Comparison of ENCODE assay signal across 23 cellular contexts in the genomic region with DNA sequence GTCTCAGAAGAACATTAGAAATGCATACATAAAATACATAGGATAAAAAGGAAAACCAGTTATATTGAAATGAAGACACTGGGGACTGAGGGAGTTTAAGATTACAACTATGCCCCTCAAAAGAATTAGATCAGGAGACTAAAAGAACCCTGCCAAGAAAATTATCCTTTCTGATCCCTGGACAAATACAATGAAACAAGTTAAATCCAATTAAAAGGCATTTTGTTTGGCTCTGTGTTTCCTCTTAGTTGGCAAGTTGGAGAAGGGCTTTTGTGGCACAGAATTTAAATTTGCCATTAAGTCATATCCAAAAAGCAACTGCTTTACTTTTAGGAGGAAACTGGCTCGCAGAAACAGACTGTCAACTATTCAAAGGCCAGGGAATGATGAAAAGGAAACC. TPM values are rescaled to one million over a fixed set of nuclear protein-coding genes. Genes with fewer than 3 reads are reported as not detected.
DNase-seq lines count a peak whose midpoint lies in the region; ATAC-seq and TF ChIP-seq lines count a peak whose summit lies in the region.
"Had no signal": no experiment of that assay in that cellular context is flagged by ENCODE, and none has a peak within 500 bp of the region (broad histone marks: within the 10 kb centered on the region; RNA-seq: fewer than 3 reads in every experiment).

No MANE protein-coding gene starts in this region.

- no peak overlapping the region for H3K9ac ChIP-seq in SK-N-SH

- no peak overlapping the region for H3K4me2 ChIP-seq in SK-N-SH

- ATAC-seq in SK-N-SH treated with all-trans-retinoic acid at 6 μM for 48 hours: no peak
- ATAC-seq: CD8-positive, alpha-beta T cell; HepG2; K562; Panc1 had no signal

- peaks cover 54% of the 10 kb centered on the region for H3K36me3 Mint-ChIP-seq in activated naive CD4-positive, alpha-beta T cell treated with anti-CD3 and anti-CD28 coated beads for 36 hours (ENCODE audit: low read depth)
- peaks cover 82% of the 10 kb centered on the region for H3K36me3 Mint-ChIP-seq in activated T-helper 2 cell treated with anti-CD3 and anti-CD28 coated beads, Interferon-gamma antibody, Interleukin-2, Interleukin-4, amounts not matched to agents 10 μg/mL and 5 μg/mL and 100 μg/mL, durations not matched to agents 14 hours and 24 hours and 36 hours (ENCODE audit: low read depth)

- WGBS in SK-N-SH (ENCODE audit: low lambda C conversion rate): 18% methylated on average over 1 of the region's 1 CpG

- no peak overlapping the region for H2AFZ ChIP-seq in SK-N-SH (ENCODE audit: low read depth)

- CTCF ChIA-PET in SK-N-SH (lab: Yijun Ruan, JAX): interaction anchor here (1.7 kb wide), 1 partner anchor 11 kb away, joined by 5 read pairs; no protein-coding TSS in a partner anchor
- CTCF ChIA-PET in activated naive CD4-positive, alpha-beta T cell treated with anti-CD3 and anti-CD28 coated beads for 36 hours (lab: Charles Lee): interaction anchor here (0.8 to 2.6 kb wide), 3 partner anchors 21 to 25 kb away, joined by 3 to 10 read pairs (median 3); no protein-coding TSS in a partner anchor

- intact Hi-C loops in activated naive CD4-positive, alpha-beta T cell treated with anti-CD3 and anti-CD28 coated beads for 36 hours (cut with micrococcal nuclease): loop anchor here (2.0 to 10.0 kb wide), 3 partner anchors 380 to 1442 kb away; a partner anchor contains a TSS
- intact Hi-C loops in activated T-helper 2 cell treated with anti-CD3 and anti-CD28 coated beads, Interferon-gamma antibody, Interleukin-2, Interleukin-4, amounts not matched to agents 10 μg/mL and 5 μg/mL and 100 μg/mL, durations not matched to agents 14 hours and 24 hours and 36 hours (cut with micrococcal nuclease): loop anchor here (10.0 kb wide), 2 partner anchors 518 to 1178 kb away; no protein-coding TSS in a partner anchor

- peak overlapping the region; percentile 56 for H3K27ac Mint-ChIP-seq in activated naive CD4-positive, alpha-beta T cell treated with anti-CD3 and anti-CD28 coated beads for 36 hours
- peak overlapping the region; percentile 26 for H3K27ac Mint-ChIP-seq in activated T-helper 2 cell treated with anti-CD3 and anti-CD28 coated beads, Interferon-gamma antibody, Interleukin-2, Interleukin-4, amounts not matched to agents 10 μg/mL and 5 μg/mL and 100 μg/mL, durations not matched to agents 14 hours and 24 hours and 36 hours
- H3K27ac Mint-ChIP-seq: CD8-positive, alpha-beta T cell had no signal

- H3K4me3 Mint-ChIP-seq in activated naive CD4-positive, alpha-beta T cell treated with anti-CD3 and anti-CD28 coated beads for 36 hours: peak overlapping the region; percentile 5
- H3K4me3 Mint-ChIP-seq in activated T-helper 2 cell treated with anti-CD3 and anti-CD28 coated beads, Interferon-gamma antibody, Interleukin-2, Interleukin-4, amounts not matched to agents 10 μg/mL and 5 μg/mL and 100 μg/mL, durations not matched to agents 14 hours and 24 hours and 36 hours (ENCODE audit: low read depth): no peak overlapping the region
- H3K4me3 Mint-ChIP-seq: CD8-positive, alpha-beta T cell had no signal

- DNase-seq in SK-N-SH (no peak), GM19240 (ENCODE audit: insufficient read length, low spot score) (no peak), right atrium auricular region (ENCODE audit: low spot score) (no peak), NCI-H69 (lab: John Stamatoyannopoulos, UW) (no peak)
- DNase-seq in activated naive CD4-positive, alpha-beta T cell treated with anti-CD3 and anti-CD28 coated beads for 36 hours: no peak
- no peak for DNase-seq in activated naive CD4-positive, alpha-beta T cell treated with Interleukin-2 at 50 U/mL for 16 hours
- no peak for DNase-seq in activated T-helper 2 cell treated with anti-CD3 and anti-CD28 coated beads, Interferon-gamma antibody, Interleukin-2, Interleukin-4, amounts not matched to agents 10 μg/mL and 5 μg/mL and 100 μg/mL, durations not matched to agents 14 hours and 24 hours and 36 hours (ENCODE audit: low spot score)
- DNase-seq: C1 segment of cervical spinal cord; CD8-positive, alpha-beta T cell; DND-41; MM.1S; NCI-H1048; NCI-H1417 treated with DMSO at 0.1 percent for 48 hours; NCI-H187; NCI-H446 treated with DMSO at 0.1 percent for 48 hours; NCI-H526 treated with DMSO at 0.1 percent for 48 hours; SIG-M5 had no signal

- TF ChIP-seq CTCF in SK-N-SH (IDR thresholded peaks at IDR 0.05): no peak
- no peak for TF ChIP-seq CTCF in right atrium auricular region (IDR thresholded peaks at IDR 0.05)

- H3F3A ChIP-seq in SK-N-SH (replicated peaks; ENCODE audit: insufficient read depth): no peaks in the 10 kb centered on the region

- no peak for TF ChIP-seq RAD21 in SK-N-SH (IDR thresholded peaks at IDR 0.05; ENCODE audit: low read length)

- no peak overlapping the region for H3K27ac ChIP-seq in SK-N-SH (ENCODE audit: low read depth in 2 of 2, low read length in 1 of 2)
- no peak overlapping the region for H3K27ac ChIP-seq in right atrium auricular region
- H3K27ac ChIP-seq: 22Rv1, HL-60 had no signal

- H3K27me3 ChIP-seq in SK-N-SH (ENCODE audit: insufficient read depth): no peaks in the 10 kb centered on the region; the same call in 1 of the 2 replicates
- H3K27me3 ChIP-seq in right atrium auricular region: no peaks in the 10 kb centered on the region

- H3K9me3 Mint-ChIP-seq in activated naive CD4-positive, alpha-beta T cell treated with anti-CD3 and anti-CD28 coated beads for 36 hours: no peaks in the 10 kb centered on the region
- no peaks in the 10 kb centered on the region for H3K9me3 Mint-ChIP-seq in activated T-helper 2 cell treated with anti-CD3 and anti-CD28 coated beads, Interferon-gamma antibody, Interleukin-2, Interleukin-4, amounts not matched to agents 10 μg/mL and 5 μg/mL and 100 μg/mL, durations not matched to agents 14 hours and 24 hours and 36 hours
- H3K9me3 Mint-ChIP-seq: CD8-positive, alpha-beta T cell had no signal

- POLR2A ChIA-PET in SK-N-SH (lab: Yijun Ruan, JAX): no interaction called here

- H3K9me3 ChIP-seq in SK-N-SH (no peaks in the 10 kb centered on the region), right atrium auricular region (no peaks in the 10 kb centered on the region)

- H3K9me2 ChIP-seq in SK-N-SH: no peaks in the 10 kb centered on the region

- no peak for TF ChIP-seq EP300 in SK-N-SH (IDR thresholded peaks at IDR 0.05; ENCODE audit: borderline replicate concordance in 1 of 2, low read depth in 1 of 2, low read length in 1 of 2)

- H3K4me1 ChIP-seq in SK-N-SH (ENCODE audit: control insufficient read depth in 1 of 2, insufficient read depth in 2 of 2, low read depth in 1 of 2, low read length in 1 of 2) (no peaks in the 10 kb centered on the region; a peak in 2 of 4 replicates), right atrium auricular region (no peaks in the 10 kb centered on the region)

- peaks cover 89% of the 10 kb centered on the region for H3K4me1 Mint-ChIP-seq in activated naive CD4-positive, alpha-beta T cell treated with anti-CD3 and anti-CD28 coated beads for 36 hours (ENCODE audit: low read depth)
- peaks cover 66% of the 10 kb centered on the region for H3K4me1 Mint-ChIP-seq in activated T-helper 2 cell treated with anti-CD3 and anti-CD28 coated beads, Interferon-gamma antibody, Interleukin-2, Interleukin-4, amounts not matched to agents 10 μg/mL and 5 μg/mL and 100 μg/mL, durations not matched to agents 14 hours and 24 hours and 36 hours (ENCODE audit: low read depth)

- no peaks in the 10 kb centered on the region for H3K79me2 ChIP-seq in SK-N-SH (ENCODE audit: insufficient read depth)

- H3K4me3 ChIP-seq in SK-N-SH (ENCODE audit: low read depth in 2 of 2, low read length in 1 of 2) (no peak overlapping the region), right atrium auricular region (no peak overlapping the region)
- H3K4me3 ChIP-seq: K562 had no signal

- no peaks in the 10 kb centered on the region for H3K27me3 Mint-ChIP-seq in activated naive CD4-positive, alpha-beta T cell treated with anti-CD3 and anti-CD28 coated beads for 36 hours (ENCODE audit: low read depth)
- H3K27me3 Mint-ChIP-seq in activated T-helper 2 cell treated with anti-CD3 and anti-CD28 coated beads, Interferon-gamma antibody, Interleukin-2, Interleukin-4, amounts not matched to agents 10 μg/mL and 5 μg/mL and 100 μg/mL, durations not matched to agents 14 hours and 24 hours and 36 hours (ENCODE audit: low read depth): no peaks in the 10 kb centered on the region

- H3K36me3 ChIP-seq in SK-N-SH (replicated peaks in 1 of 2; ENCODE audit: control insufficient read depth in 1 of 2, insufficient read depth in 2 of 2, low read length in 1 of 2): no peaks in the 10 kb centered on the region
- no peaks in the 10 kb centered on the region for H3K36me3 ChIP-seq in right atrium auricular region

- H4K20me1 ChIP-seq in SK-N-SH (ENCODE audit: insufficient read depth): no peaks in the 10 kb centered on the region

TF ChIP-seq in SK-N-SH treated with all-trans-retinoic acid at 6 μM for 48 hours, 23 proteins besides CTCF, POLR2A, EP300 and RAD21 (continues in another document):
- TF ChIP-seq SNAI2 (CRISPR knock-in tag; IDR thresholded peaks at IDR 0.05) (peak; percentile 54; the same call in 1 of the 2 replicates), ZNF70 (CRISPR knock-in tag; IDR thresholded peaks at IDR 0.05) (peak; percentile 87)

TF ChIP-seq in SK-N-SH, 30 proteins besides CTCF, POLR2A, EP300 and RAD21 (continues in another document):
- TF ChIP-seq ELF1 (IDR thresholded peaks at IDR 0.05): no peak

RNA-seq across cellular contexts. Expression of a gene that starts 7.5 kb away (rescaled TPM):
- not detected in 2 replicates for polyA plus RNA-seq in SK-N-SH (2012; rRNA removed)
- under 0.01 TPM in 1 of 2 replicates, not detected in the other for polyA plus RNA-seq in SK-N-SH (2012; cell fraction: cytosol; rRNA removed)
- polyA plus RNA-seq in SK-N-SH (2012; cell fraction: nucleus; rRNA removed): not detected in 2 replicates
- total RNA-seq in activated naive CD4-positive, alpha-beta T cell treated with anti-CD3 and anti-CD28 coated beads for 36 hours: 10 to 100 TPM; 52.9 to 55.4 TPM
- total RNA-seq in activated T-helper 2 cell treated with anti-CD3 and anti-CD28 coated beads, Interferon-gamma antibody, Interleukin-2, Interleukin-4, amounts not matched to agents 10 μg/mL and 5 μg/mL and 100 μg/mL, durations not matched to agents 14 hours and 24 hours and 36 hours: 112 TPM in 2 replicates
- total RNA-seq in right atrium auricular region: 1 to 10 TPM in 1 of 2 donors, under 1 TPM in 1; 0.70 to 1.2 TPM
- total RNA-seq: HepG2 had no signal
- polyA plus RNA-seq: HepG2 had no signal

Comparison
In these comparisons a context has a peak if more than half of its experiments do, and no peak if none do; other contexts are left out.
1. RNA of a gene that starts 7.5 kb away (total RNA-seq): 112 TPM in activated T-helper 2 cell treated with anti-CD3 and anti-CD28 coated beads, Interferon-gamma antibody, Interleukin-2, Interleukin-4, amounts not matched to agents 10 μg/mL and 5 μg/mL and 100 μg/mL, durations not matched to agents 14 hours and 24 hours and 36 hours and 52.9 to 55.4 TPM in activated naive CD4-positive, alpha-beta T cell treated with anti-CD3 and anti-CD28 coated beads for 36 hours; 0.70 to 1.2 TPM in right atrium auricular region; every median in the first group is over 10 times any median in the second.